ENCODE assay signal across 8 cellular contexts in the genomic region with DNA sequence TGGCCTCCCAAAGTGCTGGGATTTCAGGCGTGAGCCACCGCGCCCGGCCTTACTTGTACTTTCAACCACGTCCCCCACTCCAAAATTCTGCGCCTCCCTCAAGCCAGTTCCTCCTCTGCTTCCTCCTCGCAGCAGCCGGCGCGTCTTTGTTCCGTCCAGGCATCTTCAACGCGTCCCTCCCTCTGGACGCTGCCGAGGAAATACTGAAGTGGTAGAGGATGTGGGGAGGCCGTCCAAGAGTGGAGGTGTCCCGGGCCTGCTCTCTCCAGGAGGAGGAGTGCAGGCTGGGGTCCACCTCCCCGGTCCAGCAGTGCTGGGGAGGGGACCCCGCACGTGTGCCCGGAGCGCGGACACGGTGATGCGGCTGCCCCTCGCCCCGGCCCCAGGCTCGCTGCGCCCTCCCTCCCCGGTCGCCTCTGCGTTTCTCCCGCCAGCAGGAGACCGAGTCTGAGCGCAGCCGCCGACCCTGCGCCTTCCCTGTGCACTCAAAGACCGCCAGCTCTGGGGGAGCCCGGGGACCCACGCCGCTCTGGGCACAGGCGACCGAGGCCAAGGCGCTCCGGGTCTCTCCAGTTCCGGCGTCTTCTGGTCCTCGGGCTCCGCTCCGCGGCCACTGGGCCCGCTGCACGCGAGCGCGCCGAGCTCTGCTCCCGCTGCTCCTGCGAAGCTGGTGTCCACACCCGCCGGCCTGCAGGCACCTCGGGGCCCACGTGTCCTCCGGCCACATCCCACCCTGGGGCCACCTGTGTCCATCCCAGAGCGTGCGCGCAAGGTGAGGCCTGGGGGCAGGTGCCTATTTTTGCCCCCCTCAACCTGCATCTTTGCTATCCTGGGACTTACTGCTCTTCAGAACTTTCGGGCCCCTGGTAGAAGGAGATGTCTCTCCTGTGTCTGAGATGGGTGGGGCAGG. TPM values are rescaled to one million over a fixed set of nuclear protein-coding genes. Genes with fewer than 3 reads are reported as not detected.
DNase-seq lines count a peak whose midpoint lies in the region; ATAC-seq and TF ChIP-seq lines count a peak whose summit lies in the region.

No MANE protein-coding gene starts in this region.

- H3K36me3 Mint-ChIP-seq in CD4-positive, alpha-beta T cell (ENCODE audit: low read depth) = no peaks in the 10 kb centered on the region
- no peaks in the 10 kb centered on the region for H3K36me3 Mint-ChIP-seq in T-helper 1 cell treated with Interleukin-12 subunit alpha and Interleukin-12 subunit beta and Interleukin-4 antibody, amounts not matched to agents 30 μg/mL and 1 μg/mL, for 36 hours (ENCODE audit: low read depth)

- no peak overlapping the region for H2BK5ac ChIP-seq in IMR-90 (ENCODE audit: low read depth, low read length, poor library complexity, severe bottlenecking)

- DNase-seq in CD4-positive, alpha-beta T cell = peak in 9 of 10 experiments; percentile 12 to 54 (median 29)
- DNase-seq in IMR-90 (peak; percentile 38), body of pancreas (peak; percentile 61 to 71 (median 64)), iPS-NIHi7 (ENCODE audit: extremely low spot score) (peak; percentile 83)
- DNase-seq in stimulated activated CD4-positive, alpha-beta T cell treated with anti-CD3 and anti-CD28 coated beads, Interleukin-12 subunit alpha, Interleukin-12 subunit beta, amount 100 ng/mL, for 24 hours (ENCODE audit: low read depth in 2 of 2) = peak; percentile 23 to 49

- H3K79me1 ChIP-seq in IMR-90 (ENCODE audit: low read depth in 1 of 2, low read length in 2 of 2) = no peaks in the 10 kb centered on the region

- H3K4ac ChIP-seq in IMR-90 (ENCODE audit: low read depth, low read length) = no peak overlapping the region

- POLR2A ChIA-PET in CD4-positive, alpha-beta T cell (lab: Charles Lee) = interaction anchor here (1.0 kb wide), 1 partner anchor 141 kb away, joined by 3 read pairs; no protein-coding TSS in a partner anchor
- POLR2A ChIA-PET in IMR-90 (lab: Charles Lee; ENCODE audit: unreplicated experiment) = no interaction called here

- intact Hi-C loops in CD4-positive, alpha-beta T cell (cut with DNase I, micrococcal nuclease) = no loop called here
- intact Hi-C loops in IMR-90 (cut with micrococcal nuclease) (loop anchor here (2.0 kb wide), 1 partner anchor 91 kb away; no protein-coding TSS in a partner anchor), body of pancreas (cut with DNase I) (no loop called here)

- no peak overlapping the region for H4K91ac ChIP-seq in IMR-90 (ENCODE audit: insufficient read depth, low read depth, low read length)

- H3K36me3 ChIP-seq in IMR-90 (ENCODE audit: control insufficient read depth, insufficient read depth, low read length) (no peaks in the 10 kb centered on the region), body of pancreas (replicated peaks in 1 of 2; ENCODE audit: insufficient read depth in 1 of 2, low read depth in 2 of 2) (no peaks in the 10 kb centered on the region)

- H2BK120ac ChIP-seq in IMR-90 (ENCODE audit: low read depth, low read length) = no peak overlapping the region

- ATAC-seq in CD4-positive, alpha-beta T cell (ENCODE audit: poor library complexity) = peak; percentile 80
- ATAC-seq in IMR-90 (ENCODE audit: low read depth) (peak; percentile 98), body of pancreas (peak; percentile 94), GM21737 (IDR thresholded peaks at IDR 0.05; ENCODE audit: unreplicated experiment) (no peak), GM19023 (IDR thresholded peaks at IDR 0.05; ENCODE audit: unreplicated experiment) (no peak)

- H2AFZ ChIP-seq in IMR-90 (replicated peaks; ENCODE audit: low read length, poor library complexity) = peak overlapping the region; percentile 77

- dilution Hi-C loops in IMR-90 (cut with HindIII; ENCODE audit: low sequenced_read_pairs, unreplicated experiment) = no loop called here

- no peaks in the 10 kb centered on the region for H3K9me3 Mint-ChIP-seq in CD4-positive, alpha-beta T cell
- no peaks in the 10 kb centered on the region for H3K9me3 Mint-ChIP-seq in T-helper 1 cell treated with Interleukin-12 subunit alpha and Interleukin-12 subunit beta and Interleukin-4 antibody, amounts not matched to agents 30 μg/mL and 1 μg/mL, for 36 hours

- in situ Hi-C loops in IMR-90 (cut with MboI; ENCODE audit: low sequenced_read_pairs) = no loop called here

- BruUV-seq in IMR-90 (replicated peaks; lab: Mats Ljungman, UMichigan) = no TSS peak

- no peak overlapping the region for H3K18ac ChIP-seq in IMR-90 (ENCODE audit: low read depth, low read length)

- no peak overlapping the region for H3K9ac ChIP-seq in IMR-90 (ENCODE audit: low read depth, low read length)

- H3K9me1 ChIP-seq in IMR-90 (ENCODE audit: insufficient read depth, low read length) = no peaks in the 10 kb centered on the region

- no peak overlapping the region for H3K14ac ChIP-seq in IMR-90 (replicated peaks; ENCODE audit: low read depth, low read length)

- TF ChIP-seq CTCF in CD4-positive, alpha-beta T cell (IDR thresholded peaks at IDR 0.05) = peak; percentile 31
- TF ChIP-seq CTCF in IMR-90 (conservative IDR thresholded peaks at IDR 0.05; ENCODE audit: low read depth, low read length) = peak; percentile 54
- TF ChIP-seq CTCF in body of pancreas (IDR thresholded peaks at IDR 0.05) = peak; percentile 31 to 62 (median 55)

- H3K4me3 Mint-ChIP-seq in CD4-positive, alpha-beta T cell = peak overlapping the region; percentile 73
- H3K4me3 Mint-ChIP-seq in T-helper 1 cell treated with Interleukin-12 subunit alpha and Interleukin-12 subunit beta and Interleukin-4 antibody, amounts not matched to agents 30 μg/mL and 1 μg/mL, for 36 hours = peak overlapping the region; percentile 73

- H3K4me2 ChIP-seq in IMR-90 (ENCODE audit: low read depth, low read length) = peak overlapping the region; percentile 84

- no peaks in the 10 kb centered on the region for H3K9me3 ChIP-seq in CD4-positive, alpha-beta T cell (ENCODE audit: control insufficient read depth, low read length)
- no peaks in the 10 kb centered on the region for H3K9me3 ChIP-seq in IMR-90 (ENCODE audit: control insufficient read depth, insufficient read depth, low read length)
- no peaks in the 10 kb centered on the region for H3K9me3 ChIP-seq in body of pancreas

- H4K5ac ChIP-seq in IMR-90 (ENCODE audit: low read depth, low read length) = no peak overlapping the region

- H3K27me3 ChIP-seq in CD4-positive, alpha-beta T cell (ENCODE audit: control insufficient read depth, insufficient read depth, low read length) = peaks cover 52% of the 10 kb centered on the region
- H3K27me3 ChIP-seq in IMR-90 (ENCODE audit: control insufficient read depth, insufficient read depth, low read length) = peaks cover 52% of the 10 kb centered on the region
- peaks cover 0 to 6% of the 10 kb centered on the region in 2 donors for H3K27me3 ChIP-seq in body of pancreas

- no peak overlapping the region for H3K56ac ChIP-seq in IMR-90 (ENCODE audit: extremely low read depth, insufficient read depth, low read length)

- H2BK20ac ChIP-seq in IMR-90 (ENCODE audit: low read depth, low read length) = no peak overlapping the region

- CTCF ChIA-PET in CD4-positive, alpha-beta T cell (lab: Charles Lee) = interaction anchor here (0.6 to 1.3 kb wide), 6 partner anchors 12 to 284 kb away, joined by 3 to 6 read pairs (median 4); no protein-coding TSS in a partner anchor
- CTCF ChIA-PET in IMR-90 (lab: Yijun Ruan, JAX) = interaction anchor here (0.6 to 1.0 kb wide), 4 partner anchors 8 to 92 kb away, joined by 3 to 5 read pairs (median 4); a partner anchor contains a TSS

- no peak overlapping the region for H2BK15ac ChIP-seq in IMR-90 (ENCODE audit: low read depth, low read length)

- H3K27me3 Mint-ChIP-seq in CD4-positive, alpha-beta T cell = peaks cover 87% of the 10 kb centered on the region
- H3K27me3 Mint-ChIP-seq in T-helper 1 cell treated with Interleukin-12 subunit alpha and Interleukin-12 subunit beta and Interleukin-4 antibody, amounts not matched to agents 30 μg/mL and 1 μg/mL, for 36 hours (ENCODE audit: low read depth) = peaks cover 89% of the 10 kb centered on the region

- no peak overlapping the region for H3K27ac ChIP-seq in CD4-positive, alpha-beta T cell (ENCODE audit: low read depth, low read length)
- H3K27ac ChIP-seq in IMR-90 (ENCODE audit: insufficient read depth, low read length) = no peak overlapping the region
- no peak overlapping the region for H3K27ac ChIP-seq in body of pancreas

- TF ChIP-seq POLR2A in IMR-90 (IDR thresholded peaks at IDR 0.05; ENCODE audit: low read depth, low read length) (no peak), body of pancreas (IDR thresholded peaks at IDR 0.05) (no peak)

- H4K20me1 ChIP-seq in IMR-90 (ENCODE audit: insufficient read depth, low read length) = no peaks in the 10 kb centered on the region

- TF ChIP-seq RAD21 in IMR-90 (IDR thresholded peaks at IDR 0.05; ENCODE audit: low read length) = peak; percentile 61

- no peaks in the 10 kb centered on the region for H3K4me1 ChIP-seq in IMR-90 (ENCODE audit: control insufficient read depth, insufficient read depth, low read length)
- peaks cover 9% of the 10 kb centered on the region for H3K4me1 ChIP-seq in body of pancreas

- peak overlapping the region; percentile 40 for H3K4me3 ChIP-seq in IMR-90 (ENCODE audit: insufficient read depth, low read depth, low read length)
- H3K4me3 ChIP-seq in body of pancreas = peak overlapping the region in 1 of 2 donors; percentile 13

- peaks cover 16% of the 10 kb centered on the region for H3K4me1 Mint-ChIP-seq in CD4-positive, alpha-beta T cell (ENCODE audit: low read depth)
- peaks cover 6% of the 10 kb centered on the region for H3K4me1 Mint-ChIP-seq in T-helper 1 cell treated with Interleukin-12 subunit alpha and Interleukin-12 subunit beta and Interleukin-4 antibody, amounts not matched to agents 30 μg/mL and 1 μg/mL, for 36 hours (ENCODE audit: low read depth)

- no peak overlapping the region for H3K23ac ChIP-seq in IMR-90 (ENCODE audit: low read depth, low read length)

- 3% methylated on average over 30 of the region's 69 CpGs; no CpG with 5 or more reads in 1 of the 2 experiments for WGBS in IMR-90 (ENCODE audit: extremely low coverage in 2 of 2, insufficient read length in 1 of 2), 2 experiments
- WGBS in body of pancreas, 2 donors = 2 to 10% methylated on average over 20 to 68 of the region's 69 CpGs

- H2AK9ac ChIP-seq in IMR-90 (replicated peaks; ENCODE audit: low read depth, low read length, poor library complexity) = no peak overlapping the region

- no peak overlapping the region for H4K8ac ChIP-seq in IMR-90 (ENCODE audit: low read depth in 2 of 2, low read length in 2 of 2)

- H2AK5ac ChIP-seq in IMR-90 (ENCODE audit: low read depth, low read length) = no peak overlapping the region

- H3K27ac Mint-ChIP-seq in CD4-positive, alpha-beta T cell = no peak overlapping the region
- H3K27ac Mint-ChIP-seq in T-helper 1 cell treated with Interleukin-12 subunit alpha and Interleukin-12 subunit beta and Interleukin-4 antibody, amounts not matched to agents 30 μg/mL and 1 μg/mL, for 36 hours = no peak overlapping the region

RNA-seq across cellular contexts. Expression of a gene that starts 31.7 kb away (rescaled TPM):
- 10 to 100 TPM; 30.1 to 30.8 TPM for total RNA-seq in CD4-positive, alpha-beta T cell
- total RNA-seq in IMR-90 (2012; rRNA removed) = 4.7 and 5.2 TPM in 2 replicates
- 14.5 and 16.3 TPM in 2 replicates for polyA plus RNA-seq in IMR-90 (2012; rRNA removed)
- 5.8 and 9.8 TPM in 2 replicates for polyA plus RNA-seq in IMR-90 (2012; cell fraction: cytosol; rRNA removed)
- polyA plus RNA-seq in IMR-90 (2012; cell fraction: nucleus; rRNA removed; ENCODE audit: low replicate concordance) = 73.8 and 152 TPM in 2 replicates
- 10 to 100 TPM; 18.2 to 42.2 TPM for total RNA-seq in body of pancreas

RNA-seq across cellular contexts. Expression of a gene that starts 41.5 kb away (rescaled TPM):
- total RNA-seq in CD4-positive, alpha-beta T cell = 10 to 100 TPM; 49.0 to 51.4 TPM
- total RNA-seq in IMR-90 (2012; rRNA removed) (28.1 and 32.3 TPM in 2 replicates), body of pancreas (10 to 100 TPM in 1 of 2 donors, 1 to 10 TPM in 1; 4.3 to 29.8 TPM)
- 57.7 and 61.8 TPM in 2 replicates for polyA plus RNA-seq in IMR-90 (2012; rRNA removed)
- 31.1 and 78.7 TPM in 2 replicates for polyA plus RNA-seq in IMR-90 (2012; cell fraction: cytosol; rRNA removed)
- 33.3 and 43.6 TPM in 2 replicates for polyA plus RNA-seq in IMR-90 (2012; cell fraction: nucleus; rRNA removed; ENCODE audit: low replicate concordance)

RNA-seq across cellular contexts. Expression of a gene that starts 41.6 kb away (rescaled TPM):
- total RNA-seq in CD4-positive, alpha-beta T cell = under 1 TPM; 0.42 to 0.85 TPM
- total RNA-seq in IMR-90 (2012; rRNA removed) (not detected in 2 replicates), body of pancreas (not detected)
- 0.77 and 0.80 TPM in 2 replicates for polyA plus RNA-seq in IMR-90 (2012; rRNA removed)
- polyA plus RNA-seq in IMR-90 (2012; cell fraction: cytosol; rRNA removed) = 0.26 and 0.52 TPM in 2 replicates
- polyA plus RNA-seq in IMR-90 (2012; cell fraction: nucleus; rRNA removed; ENCODE audit: low replicate concordance) = 1.4 and 1.7 TPM in 2 replicates

RNA-seq across cellular contexts. Expression of a gene that starts 51.2 kb away (rescaled TPM):
- 10 to 100 TPM; 15.3 to 17.2 TPM for total RNA-seq in CD4-positive, alpha-beta T cell
- total RNA-seq in IMR-90 (2012; rRNA removed) (14.7 and 17.2 TPM in 2 replicates), body of pancreas (10 to 100 TPM; 37.2 to 45.7 TPM)
- polyA plus RNA-seq in IMR-90 (2012; rRNA removed) = 27.6 and 31.0 TPM in 2 replicates
- polyA plus RNA-seq in IMR-90 (2012; cell fraction: cytosol; rRNA removed) = 16.3 and 34.7 TPM in 2 replicates
- 122 and 248 TPM in 2 replicates for polyA plus RNA-seq in IMR-90 (2012; cell fraction: nucleus; rRNA removed; ENCODE audit: low replicate concordance)

RNA-seq across cellular contexts. Expression of a gene that starts 56.8 kb away (rescaled TPM):
- total RNA-seq in CD4-positive, alpha-beta T cell = 10 to 100 TPM; 10.6 to 12.3 TPM
- total RNA-seq in IMR-90 (2012; rRNA removed) (not detected in 2 replicates), body of pancreas (1 to 10 TPM in 1 of 2 donors, not detected in 1; 1.0 TPM)
- polyA plus RNA-seq in IMR-90 (2012; rRNA removed) = not detected in 2 replicates
- not detected in 2 replicates for polyA plus RNA-seq in IMR-90 (2012; cell fraction: cytosol; rRNA removed)
- polyA plus RNA-seq in IMR-90 (2012; cell fraction: nucleus; rRNA removed; ENCODE audit: low replicate concordance) = not detected in 2 replicates

Comparison
In these comparisons a context has a peak if more than half of its experiments do, and no peak if none do; other contexts are left out.
1. ATAC-seq: peak in CD4-positive, alpha-beta T cell (single experiment), IMR-90 (single experiment) and body of pancreas (single experiment); none in GM21737 (single experiment) and GM19023 (single experiment).
2. DNase-seq: peak in every context shown above with its lines; median percentile 83 in iPS-NIHi7; 64 in body of pancreas; 38 in IMR-90; 36 in stimulated activated CD4-positive, alpha-beta T cell treated with anti-CD3 and anti-CD28 coated beads, Interleukin-12 subunit alpha, Interleukin-12 subunit beta, amount 100 ng/mL, for 24 hours; 29 in CD4-positive, alpha-beta T cell.
3. Peak in every context shown above with its lines, with median percentiles within 50 percentile points of each other: CTCF ChIP-seq.